Comparison of ENCODE assay signal across 15 cellular contexts in genomic region chr15:41923424-41923999, GRCh38.
"Had no signal": no experiment of that assay in that cellular context is flagged by ENCODE, and none has a peak within 500 bp of the region (broad histone marks: within the 10 kb centered on the region; RNA-seq: fewer than 3 reads in every experiment).

No MANE protein-coding gene starts in this region.

- H3K27ac ChIP-seq: psoas muscle, vagina had no signal

- H3K9me3 Mint-ChIP-seq: activated CD8-positive, alpha-beta T cell treated with anti-CD3 and anti-CD28 coated beads for 36 hours; activated naive CD8-positive, alpha-beta T cell treated with anti-CD3 and anti-CD28 coated beads, Interleukin-2, amount 50 U/mL, for 24 hours; activated T-helper 1 cell treated with anti-CD3 and anti-CD28 coated beads, Interleukin-12 subunit alpha, Interleukin-12 subunit beta, Interleukin-2, Interleukin-4 antibody, amounts not matched to agents 30 ng/mL and 10 ng/mL and 1 ng/mL, durations not matched to agents 14 hours and 24 hours and 36 hours; immature natural killer cell; nephron had no signal

- H3K4me3 ChIP-seq: psoas muscle, stomach, vagina had no signal

- H3K9me3 ChIP-seq: psoas muscle, stomach, vagina had no signal

- ATAC-seq: activated CD8-positive, alpha-beta T cell treated with anti-CD3 and anti-CD28 coated beads for 36 hours; activated naive CD8-positive, alpha-beta T cell treated with anti-CD3 and anti-CD28 coated beads, Interleukin-2, amount 50 U/mL, for 24 hours; left colon; psoas muscle had no signal

- H3K27me3 ChIP-seq: stomach, vagina had no signal

- H3K4me3 Mint-ChIP-seq: activated CD8-positive, alpha-beta T cell treated with anti-CD3 and anti-CD28 coated beads for 36 hours; activated naive CD8-positive, alpha-beta T cell treated with anti-CD3 and anti-CD28 coated beads, Interleukin-2, amount 50 U/mL, for 24 hours; activated T-helper 1 cell treated with anti-CD3 and anti-CD28 coated beads, Interleukin-12 subunit alpha, Interleukin-12 subunit beta, Interleukin-2, Interleukin-4 antibody, amounts not matched to agents 30 ng/mL and 10 ng/mL and 1 ng/mL, durations not matched to agents 14 hours and 24 hours and 36 hours; immature natural killer cell; nephron had no signal

- H3K27ac Mint-ChIP-seq: activated CD8-positive, alpha-beta T cell treated with anti-CD3 and anti-CD28 coated beads for 36 hours; activated naive CD8-positive, alpha-beta T cell treated with anti-CD3 and anti-CD28 coated beads, Interleukin-2, amount 50 U/mL, for 24 hours; activated T-helper 1 cell treated with anti-CD3 and anti-CD28 coated beads, Interleukin-12 subunit alpha, Interleukin-12 subunit beta, Interleukin-2, Interleukin-4 antibody, amounts not matched to agents 30 ng/mL and 10 ng/mL and 1 ng/mL, durations not matched to agents 14 hours and 24 hours and 36 hours had no signal

- H3K27me3 Mint-ChIP-seq: activated CD8-positive, alpha-beta T cell treated with anti-CD3 and anti-CD28 coated beads for 36 hours; activated naive CD8-positive, alpha-beta T cell treated with anti-CD3 and anti-CD28 coated beads, Interleukin-2, amount 50 U/mL, for 24 hours had no signal

- DNase-seq: activated CD8-positive, alpha-beta memory T cell treated with anti-CD3 and anti-CD28 coated beads, Interleukin-2, amount 50 U/mL, for 4 hours; activated CD8-positive, alpha-beta T cell treated with anti-CD3 and anti-CD28 coated beads for 36 hours; activated naive CD4-positive, alpha-beta T cell treated with Interleukin-2 at 50 U/mL for 16 hours; activated naive CD8-positive, alpha-beta T cell treated with anti-CD3 and anti-CD28 coated beads, Interleukin-2, amount 50 U/mL, for 24 hours; immature natural killer cell; left colon; mammary epithelial cell; psoas muscle; stimulated activated CD4-positive, alpha-beta T cell treated with anti-CD3 and anti-CD28 coated beads, Interleukin-4, amount 100 ng/mL, for 1 hour; stimulated activated CD8-positive, alpha-beta memory T cell treated with anti-CD3 and anti-CD28 coated beads, Interleukin-4, amount 100 ng/mL, for 48 hours; stomach; SW 1271 had no signal
